In genomic region chr15:81002004-81002253, GRCh38 we compare ENCODE assay signal across 8 cellular contexts. TPM values are rescaled to one million over a fixed set of nuclear protein-coding genes. Genes with fewer than 3 reads are reported as not detected.
A peak's percentile ranks its signal among the peaks of the same experiment; 100 is the strongest.
DNase-seq lines count a peak whose midpoint lies in the region; ATAC-seq and TF ChIP-seq lines count a peak whose summit lies in the region.

No MANE protein-coding gene starts in this region.

- no peaks in the 10 kb centered on the region for H3K9me2 ChIP-seq in PC-3 (replicated peaks; ENCODE audit: low read length)

- H3K4me1 ChIP-seq in BLaER1 treated with 17β-estradiol and CSF1 and Interleukin-3, amounts not matched to agents 10 nM and 100 nM: peaks cover 41 to 70% (median 59%) of the 10 kb centered on the region in 10 experiments
- peaks cover 41% of the 10 kb centered on the region for H3K4me1 ChIP-seq in PC-3 (ENCODE audit: insufficient read depth, low read length)

- intact Hi-C loops in PC-3 (cut with micrococcal nuclease): loop anchor here (10.0 kb wide), 1 partner anchor 263 kb away; no protein-coding TSS in a partner anchor

- H3K9me3 ChIP-seq in BLaER1 treated with 17β-estradiol and CSF1 and Interleukin-3, amounts not matched to agents 10 nM and 100 nM (replicated peaks in 1 of 11): no peaks in the 10 kb centered on the region
- no peaks in the 10 kb centered on the region for H3K9me3 ChIP-seq in PC-3 (ENCODE audit: low read length)

- peaks cover 25 to 45% (median 36%) of the 10 kb centered on the region in 11 experiments; a peak in 21 of 22 replicates for H3K36me3 ChIP-seq in BLaER1 treated with 17β-estradiol and CSF1 and Interleukin-3, amounts not matched to agents 10 nM and 100 nM
- H3K36me3 ChIP-seq in PC-3 (ENCODE audit: low read depth, low read length): no peaks in the 10 kb centered on the region

- H3K9me3 Mint-ChIP-seq in nephron progenitor cell: peaks cover 6% of the 10 kb centered on the region

- H3K9ac ChIP-seq in BLaER1 treated with 17β-estradiol and CSF1 and Interleukin-3, amounts not matched to agents 10 nM and 100 nM: peak overlapping the region; percentile 95 to 100 (median 99)
- H3K9ac ChIP-seq in PC-3 (ENCODE audit: low read length): peak overlapping the region; percentile 89

- peaks cover 61% of the 10 kb centered on the region for H3K79me2 ChIP-seq in PC-3 (ENCODE audit: low read length)

- CTCF ChIA-PET in PC-3 (lab: Charles Lee): no interaction called here

- peak overlapping the region; percentile 77 for H3K4me3 Mint-ChIP-seq in nephron progenitor cell

- peaks cover 29 to 55% (median 52%) of the 10 kb centered on the region in 11 experiments; a peak in 21 of 22 replicates for H4K20me1 ChIP-seq in BLaER1 treated with 17β-estradiol and CSF1 and Interleukin-3, amounts not matched to agents 10 nM and 100 nM
- peaks cover 11% of the 10 kb centered on the region; the same call in 1 of the 2 replicates for H4K20me1 ChIP-seq in PC-3 (ENCODE audit: low read length)

- peak overlapping the region; percentile 91 to 99 (median 98) for H3K4me2 ChIP-seq in BLaER1 treated with 17β-estradiol and CSF1 and Interleukin-3, amounts not matched to agents 10 nM and 100 nM
- peak overlapping the region; percentile 94 for H3K4me2 ChIP-seq in PC-3 (ENCODE audit: low read length)

- peak overlapping the region; percentile 49; the same call in 1 of the 2 replicates for H2AFZ ChIP-seq in PC-3 (ENCODE audit: low read length)

- no peak overlapping the region for H3K27ac Mint-ChIP-seq in nephron progenitor cell

- BruUV-seq in PC-3 (replicated peaks; lab: Mats Ljungman, UMichigan): no TSS peak

- H3K27me3 ChIP-seq in BLaER1 treated with 17β-estradiol and CSF1 and Interleukin-3, amounts not matched to agents 10 nM and 100 nM: no peaks in the 10 kb centered on the region
- H3K27me3 ChIP-seq in PC-3 (ENCODE audit: low read length): no peaks in the 10 kb centered on the region

- peaks cover 27% of the 10 kb centered on the region for H3K4me1 Mint-ChIP-seq in nephron progenitor cell

- peak overlapping the region; percentile 94 to 100 (median 99) for H3K27ac ChIP-seq in BLaER1 treated with 17β-estradiol and CSF1 and Interleukin-3, amounts not matched to agents 10 nM and 100 nM
- no peak overlapping the region for H3K27ac ChIP-seq in PC-3 (ENCODE audit: low read length)

- peak; percentile 3 for ATAC-seq in PC-3

- TF ChIP-seq CTCF in PC-3 (conservative IDR thresholded peaks at IDR 0.05; ENCODE audit: low read depth, low read length): no peak
- TF ChIP-seq CTCF in epithelial cell of proximal tubule (conservative IDR thresholded peaks at IDR 0.05; ENCODE audit: low read depth, low read length): no peak
- no peak for TF ChIP-seq CTCF in nephron progenitor cell (IDR thresholded peaks at IDR 0.05)

- POLR2A ChIA-PET in PC-3 (lab: Charles Lee; ENCODE audit: unreplicated experiment): no interaction called here

- peak overlapping the region; percentile 81 to 99 (median 96) for H3K4me3 ChIP-seq in BLaER1 treated with 17β-estradiol and CSF1 and Interleukin-3, amounts not matched to agents 10 nM and 100 nM
- peak overlapping the region; percentile 89 for H3K4me3 ChIP-seq in PC-3 (ENCODE audit: low read length)
- H3K4me3 ChIP-seq in epithelial cell of proximal tubule (ENCODE audit: low read depth, low read length): peak overlapping the region; percentile 97

- no peaks in the 10 kb centered on the region for H3F3A ChIP-seq in PC-3 (ENCODE audit: low read length, unreplicated experiment)

- DNase-seq in PC-3 (no peak), epithelial cell of proximal tubule (ENCODE audit: low read depth) (no peak), nephron progenitor cell (no peak), NOMO-1 treated with dmso at 0.1 percent for 144 hours (lab: John Stamatoyannopoulos, UW; ENCODE audit: unreplicated experiment) (no peak), NCI-H1105 treated with DMSO at 0.1 percent for 48 hours (lab: John Stamatoyannopoulos, UW) (no peak), retina (no peak), SW480 (ENCODE audit: low spot score) (no peak)

- H3K27me3 Mint-ChIP-seq in nephron progenitor cell (ENCODE audit: low read depth, poor library complexity): peaks cover 3% of the 10 kb centered on the region

- peaks cover 17% of the 10 kb centered on the region for H3K36me3 Mint-ChIP-seq in nephron progenitor cell (ENCODE audit: low read depth)

RNA-seq across cellular contexts. Expression of gene TLNRD1, which starts 1.2 kb away (rescaled TPM):
- total RNA-seq in PC-3 (2014; rRNA removed): 17.8 and 29.9 TPM in 2 replicates
- total RNA-seq in epithelial cell of proximal tubule: 44.3 and 45.4 TPM in 2 replicates

RNA-seq across cellular contexts. Expression of gene MESD, which starts 12.3 kb away (rescaled TPM):
- total RNA-seq in PC-3 (2014; rRNA removed) (21.1 and 21.2 TPM in 2 replicates), epithelial cell of proximal tubule (22.7 and 27.0 TPM in 2 replicates)
